ENCODE assay signal across 29 cellular contexts in genomic region chr5:108507631-108508030, GRCh38.
"Had no signal": no experiment of that assay in that cellular context is flagged by ENCODE, and none has a peak within 500 bp of the region (broad histone marks: within the 10 kb centered on the region; RNA-seq: fewer than 3 reads in every experiment).

No MANE protein-coding gene starts in this region.

- H3K27ac Mint-ChIP-seq: stimulated activated effector memory CD8-positive, alpha-beta T cell treated with anti-CD3 and anti-CD28 coated beads, Interleukin-12 subunit alpha, Interleukin-12 subunit beta, amount 100 ng/mL, for 72 hours; stimulated activated memory B cell treated with anti-CD40 and anti-IgM and Interleukin-4, amounts not matched to agents 10 μg/mL and 1 μg/mL and 100 μg/mL, for 72 hours; stimulated activated naive B cell treated with anti-CD40 and anti-IgM and Interleukin-4, amounts not matched to agents 10 μg/mL and 1 μg/mL and 100 μg/mL, for 72 hours; stimulated activated naive CD8-positive, alpha-beta T cell treated with anti-CD3 and anti-CD28 coated beads, Interleukin-15, amount 100 ng/mL, for 72 hours; stimulated activated naive CD8-positive, alpha-beta T cell treated with anti-CD3 and anti-CD28 coated beads, Interleukin-15, Interleukin-2, amounts not matched to agents 100 ng/mL and 50 ng/mL, for 24 hours; type B pancreatic cell had no signal

- H3K27me3 ChIP-seq: stomach, testis, thyroid gland, tibial artery, tibial nerve, transverse colon, upper lobe of left lung, upper lobe of right lung, uterus, vagina had no signal

- DNase-seq: stimulated activated CD4-positive, alpha-beta T cell treated with anti-CD3 and anti-CD28 coated beads, Interleukin-2, amount 100 ng/mL, for 48 hours; stimulated activated CD4-positive, alpha-beta T cell treated with anti-CD3 and anti-CD28 coated beads, Interleukin-4, amount 100 ng/mL, for 1 hour; stimulated activated CD4-positive, alpha-beta T cell treated with anti-CD3 and anti-CD28 coated beads, Interleukin-4, amount 100 ng/mL, for 24 hours; stimulated activated CD4-positive, alpha-beta T cell treated with anti-CD3 and anti-CD28 coated beads, Interleukin-4, amount 100 ng/mL, for 4 hours; stimulated activated CD8-positive, alpha-beta memory T cell treated with anti-CD3 and anti-CD28 coated beads, Interleukin-4, amount 100 ng/mL, for 48 hours; stimulated activated naive B cell treated with anti-CD40 and anti-IgM and Interleukin-4, amounts not matched to agents 10 μg/mL and 1 μg/mL and 100 μg/mL, for 72 hours; stimulated activated naive CD4-positive, alpha-beta T cell; stimulated activated naive CD4-positive, alpha-beta T cell treated with Interleukin-2 at 50 U/mL for 16 hours; stimulated activated naive CD8-positive, alpha-beta T cell treated with anti-CD3 and anti-CD28 coated beads, Interleukin-15, amount 100 ng/mL, for 72 hours; stimulated activated naive CD8-positive, alpha-beta T cell treated with anti-CD3 and anti-CD28 coated beads, Interleukin-15, Interleukin-2, amounts not matched to agents 100 U/mL and 50 U/mL, for 24 hours; stomach; substantia nigra; testis; thyroid gland; tibial artery; transverse colon; trophoblast cell; upper lobe of left lung; upper lobe of right lung; uterus had no signal

- H3K27ac ChIP-seq: stomach, suprapubic skin, testis, thoracic aorta, thyroid gland, tibial artery, tibial nerve, transverse colon, upper lobe of left lung, upper lobe of right lung, uterus, vagina had no signal

- H3K4me3 ChIP-seq: stomach, suprapubic skin, testis, thoracic aorta, thyroid gland, tibial artery, tibial nerve, transverse colon, upper lobe of left lung, upper lobe of right lung, uterus, vagina had no signal

- H3K4me1 ChIP-seq: stomach, suprapubic skin, testis, thyroid gland, tibial artery, tibial nerve, transverse colon, upper lobe of left lung, upper lobe of right lung, uterus, vagina had no signal

- H3K4me1 Mint-ChIP-seq: stimulated activated effector memory CD8-positive, alpha-beta T cell treated with anti-CD3 and anti-CD28 coated beads, Interleukin-12 subunit alpha, Interleukin-12 subunit beta, amount 100 ng/mL, for 72 hours; stimulated activated memory B cell treated with anti-CD40 and anti-IgM and Interleukin-4, amounts not matched to agents 10 μg/mL and 1 μg/mL and 100 μg/mL, for 72 hours; stimulated activated naive B cell treated with anti-CD40 and anti-IgM and Interleukin-4, amounts not matched to agents 10 μg/mL and 1 μg/mL and 100 μg/mL, for 72 hours; stimulated activated naive CD8-positive, alpha-beta T cell treated with anti-CD3 and anti-CD28 coated beads, Interleukin-15, amount 100 ng/mL, for 72 hours had no signal

- H3K36me3 ChIP-seq: stomach, suprapubic skin, thoracic aorta, thyroid gland, tibial artery, tibial nerve, transverse colon, upper lobe of left lung, upper lobe of right lung, uterus, vagina had no signal

- ATAC-seq: stimulated activated effector memory CD8-positive, alpha-beta T cell treated with anti-CD3 and anti-CD28 coated beads, Interleukin-12 subunit alpha, Interleukin-12 subunit beta, amount 100 ng/mL, for 72 hours; stimulated activated memory B cell treated with anti-CD40 and anti-IgM and Interleukin-4, amounts not matched to agents 10 μg/mL and 1 μg/mL and 100 μg/mL, for 72 hours; stimulated activated naive B cell treated with anti-CD40 and anti-IgM and Interleukin-4, amounts not matched to agents 10 μg/mL and 1 μg/mL and 100 μg/mL, for 72 hours; stimulated activated naive CD8-positive, alpha-beta T cell treated with anti-CD3 and anti-CD28 coated beads, Interleukin-15, amount 100 ng/mL, for 72 hours; stimulated activated naive CD8-positive, alpha-beta T cell treated with anti-CD3 and anti-CD28 coated beads, Interleukin-15, Interleukin-2, amounts not matched to agents 100 U/mL and 50 U/mL, for 24 hours; upper lobe of right lung had no signal

- H3K4me3 Mint-ChIP-seq: stimulated activated effector memory CD8-positive, alpha-beta T cell treated with anti-CD3 and anti-CD28 coated beads, Interleukin-12 subunit alpha, Interleukin-12 subunit beta, amount 100 ng/mL, for 72 hours; stimulated activated memory B cell treated with anti-CD40 and anti-IgM and Interleukin-4, amounts not matched to agents 10 μg/mL and 1 μg/mL and 100 μg/mL, for 72 hours; stimulated activated naive B cell treated with anti-CD40 and anti-IgM and Interleukin-4, amounts not matched to agents 10 μg/mL and 1 μg/mL and 100 μg/mL, for 72 hours; stimulated activated naive CD8-positive, alpha-beta T cell treated with anti-CD3 and anti-CD28 coated beads, Interleukin-15, amount 100 ng/mL, for 72 hours; stimulated activated naive CD8-positive, alpha-beta T cell treated with anti-CD3 and anti-CD28 coated beads, Interleukin-15, Interleukin-2, amounts not matched to agents 100 ng/mL and 50 ng/mL, for 24 hours; type B pancreatic cell had no signal

- H3K36me3 Mint-ChIP-seq: stimulated activated effector memory CD8-positive, alpha-beta T cell treated with anti-CD3 and anti-CD28 coated beads, Interleukin-12 subunit alpha, Interleukin-12 subunit beta, amount 100 ng/mL, for 72 hours; stimulated activated memory B cell treated with anti-CD40 and anti-IgM and Interleukin-4, amounts not matched to agents 10 μg/mL and 1 μg/mL and 100 μg/mL, for 72 hours; stimulated activated naive B cell treated with anti-CD40 and anti-IgM and Interleukin-4, amounts not matched to agents 10 μg/mL and 1 μg/mL and 100 μg/mL, for 72 hours; type B pancreatic cell had no signal

- FAIRE-seq: urothelium cell line had no signal

- H3K9me3 ChIP-seq: stomach, suprapubic skin, testis, thoracic aorta, thyroid gland, tibial artery, tibial nerve, transverse colon, upper lobe of left lung, upper lobe of right lung, uterus, vagina had no signal

- H3K9me3 Mint-ChIP-seq: stimulated activated effector memory CD8-positive, alpha-beta T cell treated with anti-CD3 and anti-CD28 coated beads, Interleukin-12 subunit alpha, Interleukin-12 subunit beta, amount 100 ng/mL, for 72 hours; stimulated activated memory B cell treated with anti-CD40 and anti-IgM and Interleukin-4, amounts not matched to agents 10 μg/mL and 1 μg/mL and 100 μg/mL, for 72 hours; stimulated activated naive B cell treated with anti-CD40 and anti-IgM and Interleukin-4, amounts not matched to agents 10 μg/mL and 1 μg/mL and 100 μg/mL, for 72 hours; stimulated activated naive CD8-positive, alpha-beta T cell treated with anti-CD3 and anti-CD28 coated beads, Interleukin-15, Interleukin-2, amounts not matched to agents 100 ng/mL and 50 ng/mL, for 24 hours; type B pancreatic cell had no signal
